Comparison of ENCODE assay signal across 3 cellular contexts in the genomic region with DNA sequence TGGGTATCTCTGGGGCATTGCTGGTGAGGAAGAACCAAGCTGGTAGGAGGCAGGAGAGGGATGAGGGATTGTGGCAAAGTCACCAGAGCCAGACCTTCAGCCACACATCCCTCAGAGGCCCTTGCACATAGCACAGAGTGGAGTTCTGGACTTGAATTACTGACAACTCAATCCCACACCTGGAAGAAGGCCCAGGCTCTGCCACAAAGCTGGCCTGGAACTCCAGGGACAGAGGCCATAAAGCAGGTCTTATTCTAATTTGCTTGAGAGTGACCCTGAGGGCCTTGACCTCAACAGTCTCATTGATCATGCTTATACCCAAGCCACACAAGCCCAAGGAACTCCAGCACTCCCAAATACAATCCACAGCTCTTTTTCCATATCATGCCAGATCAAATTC.
A peak's percentile ranks its signal among the peaks of the same experiment; 100 is the strongest.
TF ChIP-seq lines count a peak whose summit lies in the region.

No MANE protein-coding gene starts in this region.

TF ChIP-seq in liver, 16 proteins besides CTCF, POLR2A, EP300 and RAD21 (continued from another document):
- TF ChIP-seq ATF3 (IDR thresholded peaks at IDR 0.05) (no peak), GABPA (IDR thresholded peaks at IDR 0.05 in 1 of 2, conservative IDR thresholded peaks at IDR 0.05 in 1 of 2) (no peak), RXRA (IDR thresholded peaks at IDR 0.05) (peak; percentile 55 to 57), EGR1 (IDR thresholded peaks at IDR 0.05; ENCODE audit: low read depth in 2 of 2) (no peak), HNF4A (conservative IDR thresholded peaks at IDR 0.05) (peak in 1 of 2 donors; percentile 8), FOXA1 (IDR thresholded peaks at IDR 0.05) (no peak), TAF1 (conservative IDR thresholded peaks at IDR 0.05) (no peak), REST (IDR thresholded peaks at IDR 0.05) (no peak), JUND (IDR thresholded peaks at IDR 0.05) (no peak), HNF4G (IDR thresholded peaks at IDR 0.05) (no peak), ZBTB33 (IDR thresholded peaks at IDR 0.05) (no peak)
- TF ChIP-seq, protein P1, sequence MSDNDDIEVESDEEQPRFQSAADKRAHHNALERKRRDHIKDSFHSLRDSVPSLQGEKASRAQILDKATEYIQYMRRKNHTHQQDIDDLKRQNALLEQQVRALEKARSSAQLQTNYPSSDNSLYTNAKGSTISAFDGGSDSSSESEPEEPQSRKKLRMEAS (IDR thresholded peaks at IDR 0.05), result no peak
TF ChIP-seq in liver: peak in this region for 2.

TF ChIP-seq in HepG2, 621 proteins besides CTCF, POLR2A, EP300 and RAD21 (continued from another document):
- TF ChIP-seq MATR3 (CRISPR knock-in tag; IDR thresholded peaks at IDR 0.05) (no peak), POLR2G (IDR thresholded peaks at IDR 0.05; ENCODE audit: low read depth, low read length) (no peak), YEATS2 (CRISPR knock-in tag; IDR thresholded peaks at IDR 0.05; ENCODE audit: borderline replicate concordance) (no peak)

TF ChIP-seq in neural cell, 6 proteins besides CTCF, POLR2A, EP300 and RAD21 (continued from another document):
- TF ChIP-seq REST (IDR thresholded peaks at IDR 0.05; ENCODE audit: borderline replicate concordance) (no peak), EZH2 (IDR thresholded peaks at IDR 0.05; ENCODE audit: borderline replicate concordance, insufficient read depth, low read length, poor library complexity, severe bottlenecking) (no peak), MXI1 (conservative IDR thresholded peaks at IDR 0.05; ENCODE audit: poor library complexity, severe bottlenecking) (no peak), POLR2AphosphoS5 (IDR thresholded peaks at IDR 0.05) (no peak)
